13 cellular contexts compared by ENCODE assay signal in the genomic region with DNA sequence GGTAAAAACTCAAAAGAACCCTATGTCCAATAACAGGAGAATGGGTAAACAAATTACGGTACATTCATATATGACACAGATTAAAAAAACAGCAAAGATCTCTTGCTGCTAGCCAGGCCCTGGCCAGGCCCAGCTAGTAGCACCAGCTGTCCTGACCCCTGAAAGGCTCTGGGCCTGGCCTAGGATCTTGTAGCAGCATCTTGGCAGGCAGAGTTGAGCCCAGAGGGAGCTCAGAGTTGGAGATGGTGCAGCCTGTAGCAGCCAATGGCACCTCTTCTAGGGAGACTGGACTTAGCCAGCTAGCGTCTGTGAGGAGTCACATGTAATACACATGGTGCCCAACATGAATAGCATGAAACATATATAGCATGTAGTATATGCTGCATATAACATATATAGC.
A peak's percentile ranks its signal among the peaks of the same experiment; 100 is the strongest.
DNase-seq lines count a peak whose midpoint lies in the region; ATAC-seq lines count a peak whose summit lies in the region.
"Had no signal": no experiment of that assay in that cellular context is flagged by ENCODE, and none has a peak within 500 bp of the region (broad histone marks: within the 10 kb centered on the region; RNA-seq: fewer than 3 reads in every experiment).

No MANE protein-coding gene starts in this region.

- intact Hi-C loops in left ventricle myocardium superior (cut with micrococcal nuclease) (no loop called here), sciatic nerve (cut with DNase I) (no loop called here)

- no peaks in the 10 kb centered on the region for H3K9me3 Mint-ChIP-seq in activated T-helper 17 cell treated with anti-CD3 and anti-CD28 coated beads, Interleukin-2, amount 50 U/mL, for 72 hours
- H3K9me3 Mint-ChIP-seq: CD4-positive, alpha-beta T cell had no signal

- H3K27ac Mint-ChIP-seq in activated T-helper 17 cell treated with anti-CD3 and anti-CD28 coated beads, Interleukin-2, amount 50 U/mL, for 72 hours: no peak overlapping the region
- H3K27ac Mint-ChIP-seq: B cell; CD4-positive, alpha-beta T cell had no signal

- peak; percentile 37 for DNase-seq in activated effector memory CD4-positive, alpha-beta T cell treated with anti-CD3 and anti-CD28 coated beads, Interleukin-2, amount 50 U/mL, for 16 hours
- no peak for DNase-seq in activated effector memory CD4-positive, alpha-beta T cell treated with Interleukin-2 at 50 U/mL for 16 hours
- DNase-seq in left ventricle myocardium superior (no peak), medulla oblongata (ENCODE audit: extremely low spot score) (peak; percentile 46), sciatic nerve (ENCODE audit: low spot score) (no peak), NCI-H2081 treated with DMSO at 0.1 percent for 48 hours (lab: John Stamatoyannopoulos, UW) (no peak)
- DNase-seq: 8988T, DMS79 had no signal

- no peaks in the 10 kb centered on the region for H3K27me3 Mint-ChIP-seq in activated T-helper 17 cell treated with anti-CD3 and anti-CD28 coated beads, Interleukin-2, amount 50 U/mL, for 72 hours
- H3K27me3 Mint-ChIP-seq: B cell; CD4-positive, alpha-beta T cell had no signal

- no peaks in the 10 kb centered on the region for H3K36me3 Mint-ChIP-seq in activated T-helper 17 cell treated with anti-CD3 and anti-CD28 coated beads, Interleukin-2, amount 50 U/mL, for 72 hours (ENCODE audit: low read depth)

- H3K4me3 Mint-ChIP-seq in activated T-helper 17 cell treated with anti-CD3 and anti-CD28 coated beads, Interleukin-2, amount 50 U/mL, for 72 hours: no peak overlapping the region
- H3K4me3 Mint-ChIP-seq: B cell; CD4-positive, alpha-beta T cell had no signal

- H3K4me1 Mint-ChIP-seq in activated T-helper 17 cell treated with anti-CD3 and anti-CD28 coated beads, Interleukin-2, amount 50 U/mL, for 72 hours: peaks cover 13% of the 10 kb centered on the region
- H3K4me1 Mint-ChIP-seq: B cell had no signal

- ATAC-seq in left ventricle myocardium superior (peak; percentile 43), sciatic nerve (peak; percentile 71), GM21619 (IDR thresholded peaks at IDR 0.05; ENCODE audit: unreplicated experiment) (no peak)
- ATAC-seq in activated T-helper 17 cell treated with anti-CD3 and anti-CD28 coated beads, Interleukin-2, amount 50 U/mL, for 72 hours (replicated peaks): no peak
- ATAC-seq: GM12878 had no signal

Comparison
In these comparisons a context has a peak if more than half of its experiments do, and no peak if none do; other contexts are left out.
1. DNase-seq: peak in activated effector memory CD4-positive, alpha-beta T cell treated with anti-CD3 and anti-CD28 coated beads, Interleukin-2, amount 50 U/mL, for 16 hours (single experiment) and medulla oblongata (single experiment); none in activated effector memory CD4-positive, alpha-beta T cell treated with Interleukin-2 at 50 U/mL for 16 hours (single experiment), left ventricle myocardium superior (single experiment), sciatic nerve (single experiment) and NCI-H2081 treated with DMSO at 0.1 percent for 48 hours (single experiment).
2. ATAC-seq: peak in left ventricle myocardium superior (single experiment) and sciatic nerve (single experiment); none in GM21619 (single experiment) and activated T-helper 17 cell treated with anti-CD3 and anti-CD28 coated beads, Interleukin-2, amount 50 U/mL, for 72 hours (single experiment).